Comparison of ENCODE assay signal across 21 cellular contexts in the genomic region with DNA sequence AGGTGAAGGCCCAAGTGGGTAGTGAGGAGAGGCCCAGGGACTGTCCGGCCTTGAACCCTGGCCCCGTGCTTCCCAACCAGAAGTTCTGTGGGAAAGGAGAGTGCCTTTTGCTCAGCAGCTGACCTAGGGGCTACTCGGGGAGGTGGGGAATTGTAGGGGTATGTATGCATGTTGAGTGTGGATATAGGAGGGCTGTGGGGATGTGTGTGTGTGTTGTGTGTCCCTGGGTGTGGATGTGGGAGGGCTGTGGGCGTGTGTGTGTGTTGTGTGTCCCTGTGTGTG. TPM values are rescaled to one million over a fixed set of nuclear protein-coding genes. Genes with fewer than 3 reads are reported as not detected.
DNase-seq lines count a peak whose midpoint lies in the region; ATAC-seq and TF ChIP-seq lines count a peak whose summit lies in the region.
"Had no signal": no experiment of that assay in that cellular context is flagged by ENCODE, and none has a peak within 500 bp of the region (broad histone marks: within the 10 kb centered on the region; RNA-seq: fewer than 3 reads in every experiment).

No MANE protein-coding gene starts in this region.

- H3K9me3 Mint-ChIP-seq in natural killer cell treated with Interleukin-12 subunit alpha and Interleukin-12 subunit beta and Interleukin-15 and Interleukin-18, amount 100 ng/mL, for 72 hours, result no peaks in the 10 kb centered on the region
- H3K9me3 Mint-ChIP-seq: CD8-positive, alpha-beta T cell; IgD-negative memory B cell had no signal

- DNase-seq in cardiac septum (ENCODE audit: low spot score) (peak; percentile 57), Right ventricle myocardium superior (no peak), osteoblast (ENCODE audit: insufficient read length, low spot score, missing footprints) (peak; percentile 48), hepatocyte (ENCODE audit: low spot score) (no peak), NCI-H2171 treated with DMSO at 0.1 percent for 48 hours (lab: John Stamatoyannopoulos, UW) (no peak)
- DNase-seq in natural killer cell treated with Interleukin-12 subunit alpha and Interleukin-12 subunit beta and Interleukin-15 and Interleukin-18, amount 100 ng/mL, for 72 hours (ENCODE audit: low spot score), result no peak
- DNase-seq: CD8-positive, alpha-beta T cell; DMS79; GF-D8; MM.1S; NCI-H2029; NCI-H2227 treated with DMSO at 0.1 percent for 48 hours; RPMI8226; SHP77 treated with DMSO at 0.1 percent for 48 hours had no signal

- no peak for ATAC-seq in Right ventricle myocardium superior (ENCODE audit: poor library complexity)
- no peak for ATAC-seq in natural killer cell treated with Interleukin-12 subunit alpha and Interleukin-12 subunit beta and Interleukin-15 and Interleukin-18, amount 100 ng/mL, for 72 hours
- ATAC-seq: CD8-positive, alpha-beta T cell had no signal

- H3K9me2 ChIP-seq in hepatocyte (replicated peaks; ENCODE audit: insufficient read depth), result no peaks in the 10 kb centered on the region

- no peaks in the 10 kb centered on the region for H3K9me3 ChIP-seq in osteoblast (ENCODE audit: low read depth, low read length)
- H3K9me3 ChIP-seq in hepatocyte (ENCODE audit: low read depth), result no peaks in the 10 kb centered on the region
- H3K9me3 ChIP-seq: A549, Caco-2 had no signal

- H3K36me3 ChIP-seq in osteoblast (ENCODE audit: insufficient read depth, low read length), result no peaks in the 10 kb centered on the region
- H3K36me3 ChIP-seq in hepatocyte (replicated peaks; ENCODE audit: insufficient read depth, low read depth), result no peaks in the 10 kb centered on the region

- H3K4me1 ChIP-seq in osteoblast (ENCODE audit: insufficient read depth, low read length) (no peaks in the 10 kb centered on the region), hepatocyte (ENCODE audit: insufficient read depth) (no peaks in the 10 kb centered on the region)
- H3K4me1 ChIP-seq: A549, Caco-2 had no signal

- no peaks in the 10 kb centered on the region for H3K27me3 Mint-ChIP-seq in natural killer cell treated with Interleukin-12 subunit alpha and Interleukin-12 subunit beta and Interleukin-15 and Interleukin-18, amount 100 ng/mL, for 72 hours
- H3K27me3 Mint-ChIP-seq: IgD-negative memory B cell had no signal

- no peak overlapping the region for H3K4me2 ChIP-seq in osteoblast (ENCODE audit: insufficient read depth, low read length)
- H3K4me2 ChIP-seq in hepatocyte, result no peak overlapping the region
- H3K4me2 ChIP-seq: A549, KMS-11 had no signal

- H2AFZ ChIP-seq in osteoblast (ENCODE audit: low read length), result no peak overlapping the region
- no peak overlapping the region for H2AFZ ChIP-seq in hepatocyte

- WGBS in hepatocyte (ENCODE audit: low lambda C conversion rate, missing lambda C conversion rate), result 94% methylated on average over 4 of the region's 4 CpGs

- intact Hi-C loops in cardiac septum (cut with DNase I) (no loop called here), Right ventricle myocardium superior (cut with DNase I) (no loop called here)

- H4K20me1 ChIP-seq in osteoblast (ENCODE audit: insufficient read depth, low read length) (no peaks in the 10 kb centered on the region), hepatocyte (ENCODE audit: insufficient read depth, poor library complexity, severe bottlenecking) (no peaks in the 10 kb centered on the region)

- no peak overlapping the region for H3K27ac Mint-ChIP-seq in natural killer cell treated with Interleukin-12 subunit alpha and Interleukin-12 subunit beta and Interleukin-15 and Interleukin-18, amount 100 ng/mL, for 72 hours
- H3K27ac Mint-ChIP-seq: CD8-positive, alpha-beta T cell; IgD-negative memory B cell had no signal

- H3K79me2 ChIP-seq in osteoblast (ENCODE audit: insufficient read depth, low read length), result no peaks in the 10 kb centered on the region
- H3K79me2 ChIP-seq in hepatocyte, result no peaks in the 10 kb centered on the region

- H3K27me3 ChIP-seq in osteoblast (ENCODE audit: insufficient read depth, low read length) (no peaks in the 10 kb centered on the region), hepatocyte (no peaks in the 10 kb centered on the region)

- no peaks in the 10 kb centered on the region for H3K4me1 Mint-ChIP-seq in natural killer cell treated with Interleukin-12 subunit alpha and Interleukin-12 subunit beta and Interleukin-15 and Interleukin-18, amount 100 ng/mL, for 72 hours (ENCODE audit: low read depth in 2 of 2)

- H3K27ac ChIP-seq in cingulate gyrus (ENCODE audit: low read depth, low read length), result peak overlapping the region; percentile 85
- H3K27ac ChIP-seq in osteoblast (ENCODE audit: low read depth, low read length), result no peak overlapping the region
- no peak overlapping the region for H3K27ac ChIP-seq in hepatocyte
- H3K27ac ChIP-seq: A549, KMS-11 had no signal

- TF ChIP-seq CTCF in osteoblast (IDR thresholded peaks at IDR 0.05; ENCODE audit: extremely low read depth, low read depth, low read length) (no peak), hepatocyte (IDR thresholded peaks at IDR 0.05; ENCODE audit: poor library complexity) (no peak)

- H3K4me3 Mint-ChIP-seq in natural killer cell treated with Interleukin-12 subunit alpha and Interleukin-12 subunit beta and Interleukin-15 and Interleukin-18, amount 100 ng/mL, for 72 hours, result no peak overlapping the region
- H3K4me3 Mint-ChIP-seq: CD8-positive, alpha-beta T cell; IgD-negative memory B cell had no signal

- H3K36me3 Mint-ChIP-seq in natural killer cell treated with Interleukin-12 subunit alpha and Interleukin-12 subunit beta and Interleukin-15 and Interleukin-18, amount 100 ng/mL, for 72 hours, result no peaks in the 10 kb centered on the region

- H3K4me3 ChIP-seq in osteoblast (ENCODE audit: insufficient read depth, low read length) (no peak overlapping the region), hepatocyte (no peak overlapping the region)
- H3K4me3 ChIP-seq: A549 had no signal

RNA-seq across cellular contexts. Expression of gene EPHB6, which starts 12.2 kb away (rescaled TPM):
- total RNA-seq in cardiac septum, result 2.0 TPM
- 2.6 TPM for total RNA-seq in Right ventricle myocardium superior
- total RNA-seq in osteoblast, result 2.4 and 4.0 TPM in 2 replicates
- total RNA-seq in hepatocyte, result 7.4 and 14.8 TPM in 2 replicates
- 23.0 and 29.6 TPM in 2 replicates for polyA plus RNA-seq in hepatocyte
- total RNA-seq in natural killer cell treated with Interleukin-12 subunit alpha and Interleukin-12 subunit beta and Interleukin-15 and Interleukin-18, amount 100 ng/mL, for 72 hours, result 1 to 10 TPM in 1 of 2 donors, under 1 TPM in 1; 0.64 to 1.8 TPM
- total RNA-seq: NCI-H460 had no signal

RNA-seq across cellular contexts. Expression of gene TRPV6, which starts 18.5 kb away (rescaled TPM):
- total RNA-seq in cardiac septum (not detected), Right ventricle myocardium superior (not detected), osteoblast (not detected in 2 replicates), hepatocyte (3.5 and 5.9 TPM in 2 replicates)
- 3.7 and 8.5 TPM in 2 replicates for polyA plus RNA-seq in hepatocyte
- total RNA-seq in natural killer cell treated with Interleukin-12 subunit alpha and Interleukin-12 subunit beta and Interleukin-15 and Interleukin-18, amount 100 ng/mL, for 72 hours, result not detected
- total RNA-seq: CD8-positive, alpha-beta T cell; H4; NCI-H460 had no signal
- polyA plus RNA-seq: A549, IgD-negative memory B cell had no signal

Comparison
In these comparisons a context has a peak if more than half of its experiments do, and no peak if none do; other contexts are left out.
1. DNase-seq: peak in cardiac septum (single experiment) and osteoblast (single experiment); none in Right ventricle myocardium superior (single experiment), hepatocyte (single experiment), NCI-H2171 treated with DMSO at 0.1 percent for 48 hours (single experiment) and natural killer cell treated with Interleukin-12 subunit alpha and Interleukin-12 subunit beta and Interleukin-15 and Interleukin-18, amount 100 ng/mL, for 72 hours (single experiment).